33 cellular contexts compared by ENCODE assay signal in genomic region chr20:33880396-33880795, GRCh38.
"Had no signal": no experiment of that assay in that cellular context is flagged by ENCODE, and none has a peak within 500 bp of the region (broad histone marks: within the 10 kb centered on the region; RNA-seq: fewer than 3 reads in every experiment).

No MANE protein-coding gene starts in this region.

- H3K27ac ChIP-seq: adrenal gland, body of pancreas, epithelial cell of prostate, esophagus muscularis mucosa, foreskin keratinocyte, gastrocnemius medialis, heart left ventricle, WERI-Rb-1 had no signal

- H3K9me3 ChIP-seq: body of pancreas had no signal

- H3K4me1 ChIP-seq: adrenal gland, body of pancreas, esophagus muscularis mucosa, foreskin keratinocyte, gastrocnemius medialis, heart left ventricle had no signal

- H3K36me3 ChIP-seq: adrenal gland, esophagus muscularis mucosa, gastrocnemius medialis, heart left ventricle, WERI-Rb-1 had no signal

- ATAC-seq: activated CD4-positive, CD25-positive, alpha-beta regulatory T cell treated with anti-CD3 and anti-CD28 coated beads, Interleukin-2, amount 50 U/mL, for 24 hours; activated CD8-positive, alpha-beta T cell treated with anti-CD3 and anti-CD28 coated beads for 36 hours; activated naive CD8-positive, alpha-beta T cell treated with anti-CD3 and anti-CD28 coated beads, Interleukin-2, amount 50 U/mL, for 24 hours; body of pancreas; foreskin keratinocyte; gastrocnemius medialis; heart left ventricle; T-helper 17 cell had no signal

- H3K27me3 ChIP-seq: adrenal gland, body of pancreas, esophagus muscularis mucosa, gastrocnemius medialis, heart left ventricle had no signal

- DNase-seq: activated B cell treated with CpG ODN at 0.5 μM for 24 hours; activated CD4-positive, alpha-beta T cell treated with anti-CD3 and anti-CD28 coated beads for 48 hours; activated CD4-positive, alpha-beta T cell treated with anti-CD3 and anti-CD28 coated beads, Interleukin-2, amount 50 U/mL, for 1 hour; activated CD4-positive, alpha-beta T cell treated with anti-CD3 and anti-CD28 coated beads, Interleukin-2, amount 50 U/mL, for 48 hours; activated CD8-positive, alpha-beta memory T cell treated with anti-CD3 and anti-CD28 coated beads for 24 hours; activated CD8-positive, alpha-beta T cell treated with anti-CD3 and anti-CD28 coated beads for 36 hours; activated effector memory CD4-positive, alpha-beta T cell treated with anti-CD3 and anti-CD28 coated beads, Interleukin-2, amount 50 U/mL, for 16 hours; activated naive CD4-positive, alpha-beta T cell treated with anti-CD3 and anti-CD28 coated beads for 36 hours; activated naive CD8-positive, alpha-beta T cell treated with anti-CD3 and anti-CD28 coated beads for 36 hours; activated naive CD8-positive, alpha-beta T cell treated with anti-CD3 and anti-CD28 coated beads, Interleukin-2, amount 50 U/mL, for 24 hours; activated T-cell treated with anti-CD3 and anti-CD28 coated beads, Interleukin-2, amount 50 U/mL, for 1 hour; activated T-cell treated with anti-CD3 and anti-CD28 coated beads, Interleukin-2, amount 50 U/mL, for 48 hours; adrenal gland; amygdala; aorta; caudate nucleus; cortex of kidney; dermis blood vessel endothelial cell; effector CD4-positive, alpha-beta T cell; foreskin keratinocyte; gastrocnemius medialis; glutamatergic neuron; heart left ventricle; T-helper 17 cell; T1000; WERI-Rb-1 had no signal

- FAIRE-seq: colon, endometrium, endothelial cell of umbilical vein had no signal

- H3K4me3 ChIP-seq: adrenal gland, body of pancreas, esophagus muscularis mucosa, gastrocnemius medialis, heart left ventricle had no signal
